Comparison of ENCODE assay signal across 14 cellular contexts in genomic region chr11:93589347-93589746, GRCh38. TPM values are rescaled to one million over a fixed set of nuclear protein-coding genes. Genes with fewer than 3 reads are reported as not detected.
A peak's percentile ranks its signal among the peaks of the same experiment; 100 is the strongest.
DNase-seq lines count a peak whose midpoint lies in the region; TF ChIP-seq lines count a peak whose summit lies in the region.
"Had no signal": no experiment of that assay in that cellular context is flagged by ENCODE, and none has a peak within 500 bp of the region (broad histone marks: within the 10 kb centered on the region; RNA-seq: fewer than 3 reads in every experiment).

No MANE protein-coding gene starts in this region.

- H3K36me3 ChIP-seq in colonic mucosa (no peaks in the 10 kb centered on the region), mucosa of rectum (ENCODE audit: control insufficient read depth in 2 of 2, insufficient read depth in 2 of 2, low read length in 2 of 2) (no peaks in the 10 kb centered on the region)
- H3K36me3 ChIP-seq: BLaER1 treated with 17β-estradiol and CSF1 and Interleukin-3, amounts not matched to agents 10 nM and 100 nM; HAP-1 had no signal

- H3K27ac ChIP-seq in colonic mucosa = no peak overlapping the region
- H3K27ac ChIP-seq in mucosa of rectum (ENCODE audit: low read depth in 2 of 2, low read length in 2 of 2) = peak overlapping the region; percentile 69 to 79
- H3K27ac ChIP-seq: BLaER1 treated with 17β-estradiol and CSF1 and Interleukin-3, amounts not matched to agents 10 nM and 100 nM had no signal

- TF ChIP-seq CTCF in colonic mucosa (IDR thresholded peaks at IDR 0.05) = no peak

- intact Hi-C loops in colonic mucosa (cut with DNase I) = no loop called here

- H3K9me3 ChIP-seq in colonic mucosa (no peaks in the 10 kb centered on the region), mucosa of rectum (ENCODE audit: control insufficient read depth in 2 of 2, low read length in 2 of 2) (no peaks in the 10 kb centered on the region)
- H3K9me3 ChIP-seq: BLaER1 treated with 17β-estradiol and CSF1 and Interleukin-3, amounts not matched to agents 10 nM and 100 nM; Caco-2; HAP-1 had no signal

- H3K4me1 ChIP-seq in colonic mucosa (no peaks in the 10 kb centered on the region), mucosa of rectum (ENCODE audit: control insufficient read depth in 2 of 2, insufficient read depth in 2 of 2, low read length in 2 of 2) (peaks cover 9 to 18% of the 10 kb centered on the region in 2 donors)
- H3K4me1 ChIP-seq: HAP-1 had no signal

- H3K27me3 ChIP-seq in colonic mucosa = no peaks in the 10 kb centered on the region
- H3K27me3 ChIP-seq in mucosa of rectum (ENCODE audit: control insufficient read depth in 2 of 2, insufficient read depth in 2 of 2, low read length in 2 of 2) = no peaks in the 10 kb centered on the region
- H3K27me3 ChIP-seq: BLaER1 treated with 17β-estradiol and CSF1 and Interleukin-3, amounts not matched to agents 10 nM and 100 nM had no signal

- DNase-seq in NCI-H748 (lab: John Stamatoyannopoulos, UW; ENCODE audit: unreplicated experiment) (peak; percentile 4), NCI-H748 treated with DMSO at 0.1 percent for 48 hours (lab: John Stamatoyannopoulos, UW) (no peak), colonic mucosa (peak; percentile 63), cerebellum (ENCODE audit: low spot score) (no peak), COLO829 (ENCODE audit: low spot score) (no peak), OCI-M1 (lab: John Stamatoyannopoulos, UW) (no peak)
- DNase-seq: ACHN; Caco-2; CD4-positive, alpha-beta T cell; DMS79 treated with DMSO at 0.1 percent for 48 hours; EL had no signal

- no peak overlapping the region for H3K4me3 ChIP-seq in colonic mucosa
- no peak overlapping the region for H3K4me3 ChIP-seq in mucosa of rectum (ENCODE audit: low read length in 2 of 2)
- H3K4me3 ChIP-seq: BLaER1 treated with 17β-estradiol and CSF1 and Interleukin-3, amounts not matched to agents 10 nM and 100 nM; HAP-1 had no signal

- no peak overlapping the region for H3K9ac ChIP-seq in colonic mucosa (ENCODE audit: low read depth in 2 of 2, low read length in 2 of 2)
- no peak overlapping the region for H3K9ac ChIP-seq in mucosa of rectum (ENCODE audit: low read depth in 1 of 2, low read length in 2 of 2)
- H3K9ac ChIP-seq: BLaER1 treated with 17β-estradiol and CSF1 and Interleukin-3, amounts not matched to agents 10 nM and 100 nM had no signal

RNA-seq across cellular contexts. Expression of gene SMCO4, which starts 46.2 kb away (rescaled TPM):
- total RNA-seq in colonic mucosa (10 to 100 TPM; 47.2 to 73.7 TPM), cerebellum (11.3 TPM)

Comparison
In these comparisons a context has a peak if more than half of its experiments do, and no peak if none do; other contexts are left out.
1. DNase-seq: peak in NCI-H748 (single experiment) and colonic mucosa (single experiment); none in NCI-H748 treated with DMSO at 0.1 percent for 48 hours (single experiment), cerebellum (single experiment), COLO829 (single experiment) and OCI-M1 (single experiment).